In the genomic region with DNA sequence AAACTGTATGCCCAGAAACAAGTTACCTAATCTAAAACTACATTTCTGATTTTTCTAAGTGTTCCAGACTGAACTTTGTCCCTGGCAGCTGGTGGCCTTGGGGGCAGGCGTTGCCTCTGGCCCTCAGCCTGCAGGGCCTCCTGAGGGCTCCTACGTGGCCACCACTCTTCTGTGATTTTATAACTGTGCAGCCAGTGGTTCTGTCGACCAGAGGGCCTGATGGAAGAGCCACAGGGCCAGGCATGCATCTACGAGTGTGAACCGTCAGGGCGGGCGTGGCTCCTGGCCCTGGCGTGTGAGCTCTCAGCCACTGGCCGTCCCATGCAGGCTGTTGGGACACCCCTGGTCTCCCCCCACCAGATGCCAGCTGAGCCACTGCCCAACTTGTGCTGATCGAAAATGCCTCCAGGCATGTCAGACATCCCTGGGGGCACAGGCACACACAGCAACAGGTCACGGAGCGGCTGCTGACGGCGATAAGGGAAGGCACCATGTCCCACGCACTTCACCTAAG, we compare ENCODE assay signal across 1 cellular context.
TF ChIP-seq lines count a peak whose summit lies in the region.

No MANE protein-coding gene starts in this region.

TF ChIP-seq in HepG2, 621 proteins besides CTCF, POLR2A, EP300 and RAD21 (continued from another document and continues in another):
- TF ChIP-seq, protein P1, sequence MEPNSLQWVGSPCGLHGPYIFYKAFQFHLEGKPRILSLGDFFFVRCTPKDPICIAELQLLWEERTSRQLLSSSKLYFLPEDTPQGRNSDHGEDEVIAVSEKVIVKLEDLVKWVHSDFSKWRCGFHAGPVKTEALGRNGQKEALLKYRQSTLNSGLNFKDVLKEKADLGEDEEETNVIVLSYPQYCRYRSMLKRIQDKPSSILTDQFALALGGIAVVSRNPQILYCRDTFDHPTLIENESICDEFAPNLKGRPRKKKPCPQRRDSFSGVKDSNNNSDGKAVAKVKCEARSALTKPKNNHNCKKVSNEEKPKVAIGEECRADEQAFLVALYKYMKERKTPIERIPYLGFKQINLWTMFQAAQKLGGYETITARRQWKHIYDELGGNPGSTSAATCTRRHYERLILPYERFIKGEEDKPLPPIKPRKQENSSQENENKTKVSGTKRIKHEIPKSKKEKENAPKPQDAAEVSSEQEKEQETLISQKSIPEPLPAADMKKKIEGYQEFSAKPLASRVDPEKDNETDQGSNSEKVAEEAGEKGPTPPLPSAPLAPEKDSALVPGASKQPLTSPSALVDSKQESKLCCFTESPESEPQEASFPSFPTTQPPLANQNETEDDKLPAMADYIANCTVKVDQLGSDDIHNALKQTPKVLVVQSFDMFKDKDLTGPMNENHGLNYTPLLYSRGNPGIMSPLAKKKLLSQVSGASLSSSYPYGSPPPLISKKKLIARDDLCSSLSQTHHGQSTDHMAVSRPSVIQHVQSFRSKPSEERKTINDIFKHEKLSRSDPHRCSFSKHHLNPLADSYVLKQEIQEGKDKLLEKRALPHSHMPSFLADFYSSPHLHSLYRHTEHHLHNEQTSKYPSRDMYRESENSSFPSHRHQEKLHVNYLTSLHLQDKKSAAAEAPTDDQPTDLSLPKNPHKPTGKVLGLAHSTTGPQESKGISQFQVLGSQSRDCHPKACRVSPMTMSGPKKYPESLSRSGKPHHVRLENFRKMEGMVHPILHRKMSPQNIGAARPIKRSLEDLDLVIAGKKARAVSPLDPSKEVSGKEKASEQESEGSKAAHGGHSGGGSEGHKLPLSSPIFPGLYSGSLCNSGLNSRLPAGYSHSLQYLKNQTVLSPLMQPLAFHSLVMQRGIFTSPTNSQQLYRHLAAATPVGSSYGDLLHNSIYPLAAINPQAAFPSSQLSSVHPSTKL (CRISPR knock-in tag; IDR thresholded peaks at IDR 0.05) = 0 out of 2 replicates have a peak, but pooled peaks have one; percentile 30
- TF ChIP-seq HNF4A (CRISPR knock-in tag; IDR thresholded peaks at IDR 0.05) (peak; percentile 70), ASH2L (IDR thresholded peaks at IDR 0.05; ENCODE audit: insufficient read length, low read depth, low read length) (peak; percentile 31), ZNF75D (CRISPR knock-in tag; IDR thresholded peaks at IDR 0.05; ENCODE audit: borderline replicate concordance) (no peak), SOX13 (IDR thresholded peaks at IDR 0.05) (no peak), SOX13 (CRISPR knock-in tag; conservative IDR thresholded peaks at IDR 0.05 in 1 of 2, IDR thresholded peaks at IDR 0.05 in 1 of 2) (no peak), NCOA1 (CRISPR knock-in tag; IDR thresholded peaks at IDR 0.05) (no peak), MAFG (CRISPR knock-in tag; IDR thresholded peaks at IDR 0.05) (no peak), DPF2 (CRISPR knock-in tag; IDR thresholded peaks at IDR 0.05; ENCODE audit: borderline replicate concordance, low read depth) (no peak), ZFX (CRISPR knock-in tag; IDR thresholded peaks at IDR 0.05; ENCODE audit: low read depth) (peak; percentile 30; the same call in 1 of the 2 replicates), SAP130 (CRISPR knock-in tag; IDR thresholded peaks at IDR 0.05; ENCODE audit: low read depth) (no peak), ZBTB38 (CRISPR knock-in tag; IDR thresholded peaks at IDR 0.05) (0 out of 2 replicates have a peak, but pooled peaks have one; percentile 22), JUN (CRISPR knock-in tag; IDR thresholded peaks at IDR 0.05) (no peak), RARA (CRISPR knock-in tag; IDR thresholded peaks at IDR 0.05) (peak; percentile 28; the same call in 1 of the 2 replicates)
- TF ChIP-seq, protein P2, sequence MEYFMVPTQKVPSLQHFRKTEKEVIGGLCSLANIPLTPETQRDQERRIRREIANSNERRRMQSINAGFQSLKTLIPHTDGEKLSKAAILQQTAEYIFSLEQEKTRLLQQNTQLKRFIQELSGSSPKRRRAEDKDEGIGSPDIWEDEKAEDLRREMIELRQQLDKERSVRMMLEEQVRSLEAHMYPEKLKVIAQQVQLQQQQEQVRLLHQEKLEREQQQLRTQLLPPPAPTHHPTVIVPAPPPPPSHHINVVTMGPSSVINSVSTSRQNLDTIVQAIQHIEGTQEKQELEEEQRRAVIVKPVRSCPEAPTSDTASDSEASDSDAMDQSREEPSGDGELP (IDR thresholded peaks at IDR 0.05; ENCODE audit: borderline replicate concordance, low read depth) = peak; percentile 77; the same call in 1 of the 2 replicates
- TF ChIP-seq, protein P3, sequence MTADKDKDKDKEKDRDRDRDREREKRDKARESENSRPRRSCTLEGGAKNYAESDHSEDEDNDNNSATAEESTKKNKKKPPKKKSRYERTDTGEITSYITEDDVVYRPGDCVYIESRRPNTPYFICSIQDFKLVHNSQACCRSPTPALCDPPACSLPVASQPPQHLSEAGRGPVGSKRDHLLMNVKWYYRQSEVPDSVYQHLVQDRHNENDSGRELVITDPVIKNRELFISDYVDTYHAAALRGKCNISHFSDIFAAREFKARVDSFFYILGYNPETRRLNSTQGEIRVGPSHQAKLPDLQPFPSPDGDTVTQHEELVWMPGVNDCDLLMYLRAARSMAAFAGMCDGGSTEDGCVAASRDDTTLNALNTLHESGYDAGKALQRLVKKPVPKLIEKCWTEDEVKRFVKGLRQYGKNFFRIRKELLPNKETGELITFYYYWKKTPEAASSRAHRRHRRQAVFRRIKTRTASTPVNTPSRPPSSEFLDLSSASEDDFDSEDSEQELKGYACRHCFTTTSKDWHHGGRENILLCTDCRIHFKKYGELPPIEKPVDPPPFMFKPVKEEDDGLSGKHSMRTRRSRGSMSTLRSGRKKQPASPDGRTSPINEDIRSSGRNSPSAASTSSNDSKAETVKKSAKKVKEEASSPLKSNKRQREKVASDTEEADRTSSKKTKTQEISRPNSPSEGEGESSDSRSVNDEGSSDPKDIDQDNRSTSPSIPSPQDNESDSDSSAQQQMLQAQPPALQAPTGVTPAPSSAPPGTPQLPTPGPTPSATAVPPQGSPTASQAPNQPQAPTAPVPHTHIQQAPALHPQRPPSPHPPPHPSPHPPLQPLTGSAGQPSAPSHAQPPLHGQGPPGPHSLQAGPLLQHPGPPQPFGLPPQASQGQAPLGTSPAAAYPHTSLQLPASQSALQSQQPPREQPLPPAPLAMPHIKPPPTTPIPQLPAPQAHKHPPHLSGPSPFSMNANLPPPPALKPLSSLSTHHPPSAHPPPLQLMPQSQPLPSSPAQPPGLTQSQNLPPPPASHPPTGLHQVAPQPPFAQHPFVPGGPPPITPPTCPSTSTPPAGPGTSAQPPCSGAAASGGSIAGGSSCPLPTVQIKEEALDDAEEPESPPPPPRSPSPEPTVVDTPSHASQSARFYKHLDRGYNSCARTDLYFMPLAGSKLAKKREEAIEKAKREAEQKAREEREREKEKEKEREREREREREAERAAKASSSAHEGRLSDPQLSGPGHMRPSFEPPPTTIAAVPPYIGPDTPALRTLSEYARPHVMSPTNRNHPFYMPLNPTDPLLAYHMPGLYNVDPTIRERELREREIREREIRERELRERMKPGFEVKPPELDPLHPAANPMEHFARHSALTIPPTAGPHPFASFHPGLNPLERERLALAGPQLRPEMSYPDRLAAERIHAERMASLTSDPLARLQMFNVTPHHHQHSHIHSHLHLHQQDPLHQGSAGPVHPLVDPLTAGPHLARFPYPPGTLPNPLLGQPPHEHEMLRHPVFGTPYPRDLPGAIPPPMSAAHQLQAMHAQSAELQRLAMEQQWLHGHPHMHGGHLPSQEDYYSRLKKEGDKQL (CRISPR knock-in tag; IDR thresholded peaks at IDR 0.05; ENCODE audit: low read depth) = no peak
- TF ChIP-seq, protein P4, sequence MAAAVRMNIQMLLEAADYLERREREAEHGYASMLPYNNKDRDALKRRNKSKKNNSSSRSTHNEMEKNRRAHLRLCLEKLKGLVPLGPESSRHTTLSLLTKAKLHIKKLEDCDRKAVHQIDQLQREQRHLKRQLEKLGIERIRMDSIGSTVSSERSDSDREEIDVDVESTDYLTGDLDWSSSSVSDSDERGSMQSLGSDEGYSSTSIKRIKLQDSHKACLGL (CRISPR knock-in tag; IDR thresholded peaks at IDR 0.05) = no peak; the same call in 1 of the 2 replicates
- TF ChIP-seq, protein P5, sequence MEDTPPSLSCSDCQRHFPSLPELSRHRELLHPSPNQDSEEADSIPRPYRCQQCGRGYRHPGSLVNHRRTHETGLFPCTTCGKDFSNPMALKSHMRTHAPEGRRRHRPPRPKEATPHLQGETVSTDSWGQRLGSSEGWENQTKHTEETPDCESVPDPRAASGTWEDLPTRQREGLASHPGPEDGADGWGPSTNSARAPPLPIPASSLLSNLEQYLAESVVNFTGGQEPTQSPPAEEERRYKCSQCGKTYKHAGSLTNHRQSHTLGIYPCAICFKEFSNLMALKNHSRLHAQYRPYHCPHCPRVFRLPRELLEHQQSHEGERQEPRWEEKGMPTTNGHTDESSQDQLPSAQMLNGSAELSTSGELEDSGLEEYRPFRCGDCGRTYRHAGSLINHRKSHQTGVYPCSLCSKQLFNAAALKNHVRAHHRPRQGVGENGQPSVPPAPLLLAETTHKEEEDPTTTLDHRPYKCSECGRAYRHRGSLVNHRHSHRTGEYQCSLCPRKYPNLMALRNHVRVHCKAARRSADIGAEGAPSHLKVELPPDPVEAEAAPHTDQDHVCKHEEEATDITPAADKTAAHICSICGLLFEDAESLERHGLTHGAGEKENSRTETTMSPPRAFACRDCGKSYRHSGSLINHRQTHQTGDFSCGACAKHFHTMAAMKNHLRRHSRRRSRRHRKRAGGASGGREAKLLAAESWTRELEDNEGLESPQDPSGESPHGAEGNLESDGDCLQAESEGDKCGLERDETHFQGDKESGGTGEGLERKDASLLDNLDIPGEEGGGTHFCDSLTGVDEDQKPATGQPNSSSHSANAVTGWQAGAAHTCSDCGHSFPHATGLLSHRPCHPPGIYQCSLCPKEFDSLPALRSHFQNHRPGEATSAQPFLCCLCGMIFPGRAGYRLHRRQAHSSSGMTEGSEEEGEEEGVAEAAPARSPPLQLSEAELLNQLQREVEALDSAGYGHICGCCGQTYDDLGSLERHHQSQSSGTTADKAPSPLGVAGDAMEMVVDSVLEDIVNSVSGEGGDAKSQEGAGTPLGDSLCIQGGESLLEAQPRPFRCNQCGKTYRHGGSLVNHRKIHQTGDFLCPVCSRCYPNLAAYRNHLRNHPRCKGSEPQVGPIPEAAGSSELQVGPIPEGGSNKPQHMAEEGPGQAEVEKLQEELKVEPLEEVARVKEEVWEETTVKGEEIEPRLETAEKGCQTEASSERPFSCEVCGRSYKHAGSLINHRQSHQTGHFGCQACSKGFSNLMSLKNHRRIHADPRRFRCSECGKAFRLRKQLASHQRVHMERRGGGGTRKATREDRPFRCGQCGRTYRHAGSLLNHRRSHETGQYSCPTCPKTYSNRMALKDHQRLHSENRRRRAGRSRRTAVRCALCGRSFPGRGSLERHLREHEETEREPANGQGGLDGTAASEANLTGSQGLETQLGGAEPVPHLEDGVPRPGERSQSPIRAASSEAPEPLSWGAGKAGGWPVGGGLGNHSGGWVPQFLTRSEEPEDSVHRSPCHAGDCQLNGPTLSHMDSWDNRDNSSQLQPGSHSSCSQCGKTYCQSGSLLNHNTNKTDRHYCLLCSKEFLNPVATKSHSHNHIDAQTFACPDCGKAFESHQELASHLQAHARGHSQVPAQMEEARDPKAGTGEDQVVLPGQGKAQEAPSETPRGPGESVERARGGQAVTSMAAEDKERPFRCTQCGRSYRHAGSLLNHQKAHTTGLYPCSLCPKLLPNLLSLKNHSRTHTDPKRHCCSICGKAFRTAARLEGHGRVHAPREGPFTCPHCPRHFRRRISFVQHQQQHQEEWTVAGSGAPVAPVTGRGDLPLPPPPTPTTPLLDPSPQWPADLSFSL (CRISPR knock-in tag; IDR thresholded peaks at IDR 0.05) = no peak
- TF ChIP-seq, protein P6, sequence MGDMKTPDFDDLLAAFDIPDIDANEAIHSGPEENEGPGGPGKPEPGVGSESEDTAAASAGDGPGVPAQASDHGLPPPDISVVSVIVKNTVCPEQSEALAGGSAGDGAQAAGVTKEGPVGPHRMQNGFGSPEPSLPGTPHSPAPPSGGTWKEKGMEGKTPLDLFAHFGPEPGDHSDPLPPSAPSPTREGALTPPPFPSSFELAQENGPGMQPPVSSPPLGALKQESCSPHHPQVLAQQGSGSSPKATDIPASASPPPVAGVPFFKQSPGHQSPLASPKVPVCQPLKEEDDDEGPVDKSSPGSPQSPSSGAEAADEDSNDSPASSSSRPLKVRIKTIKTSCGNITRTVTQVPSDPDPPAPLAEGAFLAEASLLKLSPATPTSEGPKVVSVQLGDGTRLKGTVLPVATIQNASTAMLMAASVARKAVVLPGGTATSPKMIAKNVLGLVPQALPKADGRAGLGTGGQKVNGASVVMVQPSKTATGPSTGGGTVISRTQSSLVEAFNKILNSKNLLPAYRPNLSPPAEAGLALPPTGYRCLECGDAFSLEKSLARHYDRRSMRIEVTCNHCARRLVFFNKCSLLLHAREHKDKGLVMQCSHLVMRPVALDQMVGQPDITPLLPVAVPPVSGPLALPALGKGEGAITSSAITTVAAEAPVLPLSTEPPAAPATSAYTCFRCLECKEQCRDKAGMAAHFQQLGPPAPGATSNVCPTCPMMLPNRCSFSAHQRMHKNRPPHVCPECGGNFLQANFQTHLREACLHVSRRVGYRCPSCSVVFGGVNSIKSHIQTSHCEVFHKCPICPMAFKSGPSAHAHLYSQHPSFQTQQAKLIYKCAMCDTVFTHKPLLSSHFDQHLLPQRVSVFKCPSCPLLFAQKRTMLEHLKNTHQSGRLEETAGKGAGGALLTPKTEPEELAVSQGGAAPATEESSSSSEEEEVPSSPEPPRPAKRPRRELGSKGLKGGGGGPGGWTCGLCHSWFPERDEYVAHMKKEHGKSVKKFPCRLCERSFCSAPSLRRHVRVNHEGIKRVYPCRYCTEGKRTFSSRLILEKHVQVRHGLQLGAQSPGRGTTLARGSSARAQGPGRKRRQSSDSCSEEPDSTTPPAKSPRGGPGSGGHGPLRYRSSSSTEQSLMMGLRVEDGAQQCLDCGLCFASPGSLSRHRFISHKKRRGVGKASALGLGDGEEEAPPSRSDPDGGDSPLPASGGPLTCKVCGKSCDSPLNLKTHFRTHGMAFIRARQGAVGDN (CRISPR knock-in tag; IDR thresholded peaks at IDR 0.05) = peak; percentile 49
- TF ChIP-seq, protein P7, sequence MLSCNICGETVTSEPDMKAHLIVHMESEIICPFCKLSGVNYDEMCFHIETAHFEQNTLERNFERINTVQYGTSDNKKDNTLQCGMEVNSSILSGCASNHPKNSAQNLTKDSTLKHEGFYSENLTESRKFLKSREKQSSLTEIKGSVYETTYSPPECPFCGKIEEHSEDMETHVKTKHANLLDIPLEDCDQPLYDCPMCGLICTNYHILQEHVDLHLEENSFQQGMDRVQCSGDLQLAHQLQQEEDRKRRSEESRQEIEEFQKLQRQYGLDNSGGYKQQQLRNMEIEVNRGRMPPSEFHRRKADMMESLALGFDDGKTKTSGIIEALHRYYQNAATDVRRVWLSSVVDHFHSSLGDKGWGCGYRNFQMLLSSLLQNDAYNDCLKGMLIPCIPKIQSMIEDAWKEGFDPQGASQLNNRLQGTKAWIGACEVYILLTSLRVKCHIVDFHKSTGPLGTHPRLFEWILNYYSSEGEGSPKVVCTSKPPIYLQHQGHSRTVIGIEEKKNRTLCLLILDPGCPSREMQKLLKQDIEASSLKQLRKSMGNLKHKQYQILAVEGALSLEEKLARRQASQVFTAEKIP (CRISPR knock-in tag; IDR thresholded peaks at IDR 0.05; ENCODE audit: borderline replicate concordance) = no peak
